In the genomic region with DNA sequence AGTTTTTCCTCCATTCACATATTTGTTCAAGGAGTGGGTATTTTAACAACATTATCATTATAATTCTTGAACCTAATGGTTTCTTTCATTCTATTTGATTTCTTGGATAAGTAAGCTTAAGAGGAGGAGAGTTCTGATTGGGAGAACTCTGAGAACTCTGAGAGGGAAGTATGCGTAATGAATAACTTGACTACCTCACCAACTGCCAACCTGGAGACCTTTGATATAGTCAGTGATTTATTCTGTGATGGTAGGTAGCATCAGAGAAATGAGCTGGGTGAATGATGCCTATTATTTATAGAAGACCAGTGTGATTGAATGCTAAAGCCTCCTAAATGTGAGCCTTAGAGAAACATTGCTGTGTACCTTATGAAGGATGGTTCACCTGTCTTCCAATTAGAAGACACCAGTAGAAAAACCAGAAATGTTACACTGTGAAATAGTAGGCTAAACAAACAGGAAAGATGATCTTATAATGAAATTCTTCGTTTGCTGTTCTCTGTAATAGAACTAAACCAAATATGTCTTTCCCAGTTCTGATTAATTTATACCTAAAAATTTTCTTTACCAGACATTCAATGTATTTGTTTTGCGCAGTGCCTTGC, we compare ENCODE assay signal across 12 cellular contexts.
A peak's percentile ranks its signal among the peaks of the same experiment; 100 is the strongest.
DNase-seq lines count a peak whose midpoint lies in the region; ATAC-seq and TF ChIP-seq lines count a peak whose summit lies in the region.
"Had no signal": no experiment of that assay in that cellular context is flagged by ENCODE, and none has a peak within 500 bp of the region (broad histone marks: within the 10 kb centered on the region; RNA-seq: fewer than 3 reads in every experiment).

No MANE protein-coding gene starts in this region.

- peak overlapping the region in 3 of 4 donors; percentile 3 to 91 (median 90) for H3K27ac ChIP-seq in tibial nerve
- no peak overlapping the region for H3K27ac ChIP-seq in testis
- H3K27ac ChIP-seq: BLaER1 had no signal

- peaks cover 58% of the 10 kb centered on the region for H3K4me1 Mint-ChIP-seq in activated CD8-positive, alpha-beta memory T cell treated with anti-CD3 and anti-CD28 coated beads, Interleukin-2, amount 10 ng/mL, durations not matched to agents 7 days and 5 days
- H3K4me1 Mint-ChIP-seq in activated CD8-positive, alpha-beta T cell treated with anti-CD3 and anti-CD28 coated beads for 36 hours (ENCODE audit: low read depth), result peaks cover 51% of the 10 kb centered on the region

- H3K9me3 Mint-ChIP-seq in activated CD8-positive, alpha-beta memory T cell treated with anti-CD3 and anti-CD28 coated beads, Interleukin-2, amount 10 ng/mL, durations not matched to agents 7 days and 5 days (ENCODE audit: low read depth), result no peaks in the 10 kb centered on the region
- no peaks in the 10 kb centered on the region for H3K9me3 Mint-ChIP-seq in activated CD8-positive, alpha-beta T cell treated with anti-CD3 and anti-CD28 coated beads for 36 hours

- POLR2A ChIA-PET in activated CD8-positive, alpha-beta T cell treated with anti-CD3 and anti-CD28 coated beads for 36 hours (lab: Charles Lee), result interaction anchor here (0.6 to 4.0 kb wide), 5 partner anchors 11 to 416 kb away, joined by 3 to 20 read pairs (median 3); no protein-coding TSS in a partner anchor

- H3K36me3 ChIP-seq in tibial nerve (peaks cover 0 to 4% (median 0%) of the 10 kb centered on the region in 3 donors), testis (ENCODE audit: low read depth, missing control alignments) (no peaks in the 10 kb centered on the region)
- H3K36me3 ChIP-seq: adrenal gland, BLaER1, sigmoid colon had no signal

- H3K4me3 Mint-ChIP-seq in activated CD8-positive, alpha-beta memory T cell treated with anti-CD3 and anti-CD28 coated beads, Interleukin-2, amount 10 ng/mL, durations not matched to agents 7 days and 5 days, result peak overlapping the region; percentile 94
- peak overlapping the region; percentile 90 for H3K4me3 Mint-ChIP-seq in activated CD8-positive, alpha-beta T cell treated with anti-CD3 and anti-CD28 coated beads for 36 hours

- peaks cover 29% of the 10 kb centered on the region for H3K36me3 Mint-ChIP-seq in activated CD8-positive, alpha-beta memory T cell treated with anti-CD3 and anti-CD28 coated beads, Interleukin-2, amount 10 ng/mL, durations not matched to agents 7 days and 5 days
- H3K36me3 Mint-ChIP-seq in activated CD8-positive, alpha-beta T cell treated with anti-CD3 and anti-CD28 coated beads for 36 hours (ENCODE audit: low read depth), result peaks cover 18% of the 10 kb centered on the region

- WGBS in tibial nerve, 2 donors, result 88 to 91% methylated on average over 3 of the region's 3 CpGs
- WGBS in testis, 2 donors, result 86 to 90% methylated on average over 3 of the region's 3 CpGs

- no peak for TF ChIP-seq CTCF in activated CD8-positive, alpha-beta T cell treated with anti-CD3 and anti-CD28 coated beads for 36 hours (IDR thresholded peaks at IDR 0.05)
- TF ChIP-seq CTCF in tibial nerve (IDR thresholded peaks at IDR 0.05), result no peak
- TF ChIP-seq CTCF in testis (IDR thresholded peaks at IDR 0.05), result no peak

- intact Hi-C loops in activated CD8-positive, alpha-beta T cell treated with anti-CD3 and anti-CD28 coated beads for 36 hours (cut with micrococcal nuclease), result loop anchor here (5.0 kb wide), 1 partner anchor 48 kb away; no protein-coding TSS in a partner anchor
- intact Hi-C loops in sciatic nerve (cut with DNase I) (no loop called here), testis (cut with DNase I; ENCODE audit: low total_unique reads) (no loop called here)

- H3K4me3 ChIP-seq in tibial nerve (peak overlapping the region in 1 of 4 donors; percentile 64), testis (no peak overlapping the region)
- H3K4me3 ChIP-seq: BLaER1 had no signal

- TF ChIP-seq EP300 in tibial nerve (IDR thresholded peaks at IDR 0.05), result no peak

- ATAC-seq in activated CD8-positive, alpha-beta memory T cell treated with anti-CD3 and anti-CD28 coated beads, Interleukin-2, amount 10 ng/mL, durations not matched to agents 7 days and 5 days, result no peak
- ATAC-seq in activated CD8-positive, alpha-beta T cell treated with anti-CD3 and anti-CD28 coated beads for 36 hours, result no peak
- ATAC-seq in sciatic nerve, result no peak

- CTCF ChIA-PET in activated CD8-positive, alpha-beta memory T cell treated with anti-CD3 and anti-CD28 coated beads, Interleukin-2, amount 10 ng/mL, durations not matched to agents 7 days and 5 days (lab: Charles Lee), result interaction anchor here (0.8 to 6.4 kb wide), 6 partner anchors 9 to 69 kb away, joined by 3 to 125 read pairs (median 4); no protein-coding TSS in a partner anchor
- CTCF ChIA-PET in activated CD8-positive, alpha-beta T cell treated with anti-CD3 and anti-CD28 coated beads for 36 hours (lab: Charles Lee), result interaction anchor here (1.6 to 7.8 kb wide), 7 partner anchors 9 to 70 kb away, joined by 3 to 136 read pairs (median 12); no protein-coding TSS in a partner anchor

- no peak for TF ChIP-seq POLR2A in tibial nerve (IDR thresholded peaks at IDR 0.05)
- TF ChIP-seq POLR2A in testis (IDR thresholded peaks at IDR 0.05), result no peak

- H3K27me3 Mint-ChIP-seq in activated CD8-positive, alpha-beta memory T cell treated with anti-CD3 and anti-CD28 coated beads, Interleukin-2, amount 10 ng/mL, durations not matched to agents 7 days and 5 days, result no peaks in the 10 kb centered on the region
- H3K27me3 Mint-ChIP-seq in activated CD8-positive, alpha-beta T cell treated with anti-CD3 and anti-CD28 coated beads for 36 hours, result no peaks in the 10 kb centered on the region

- H3K9me3 ChIP-seq in tibial nerve (no peaks in the 10 kb centered on the region), testis (no peaks in the 10 kb centered on the region)
- H3K9me3 ChIP-seq: adrenal gland, BLaER1, sigmoid colon had no signal

- no peak for DNase-seq in activated CD8-positive, alpha-beta memory T cell treated with anti-CD3 and anti-CD28 coated beads, Interleukin-2, amount 10 ng/mL, durations not matched to agents 7 days and 5 days
- DNase-seq in activated CD8-positive, alpha-beta memory T cell treated with anti-CD3 and anti-CD28 coated beads, Interleukin-2, amount 50 U/mL, for 4 hours, result no peak
- no peak for DNase-seq in activated CD8-positive, alpha-beta T cell treated with anti-CD3 and anti-CD28 coated beads for 36 hours
- DNase-seq in kidney tubule cell (ENCODE audit: low spot score), result peak; percentile 71
- no peak for DNase-seq in tibial nerve (ENCODE audit: low spot score in 2 of 2)
- no peak for DNase-seq in sciatic nerve (ENCODE audit: low spot score)
- DNase-seq in testis, result no peak
- DNase-seq in activated CD8-positive, alpha-beta memory T cell treated with anti-CD3 and anti-CD28 coated beads, Interleukin-2, amount 50 U/mL, for 48 hours, result no peak
- DNase-seq: adrenal gland, NCI-H1436, sigmoid colon had no signal

- peaks cover 0 to 69% (median 18%) of the 10 kb centered on the region in 4 donors for H3K4me1 ChIP-seq in tibial nerve
- H3K4me1 ChIP-seq in testis, result peaks cover 18% of the 10 kb centered on the region

- H3K27me3 ChIP-seq in tibial nerve, result peaks cover 0 to 15% of the 10 kb centered on the region in 2 donors
- H3K27me3 ChIP-seq in testis, result no peaks in the 10 kb centered on the region

- peak overlapping the region; percentile 96 for H3K27ac Mint-ChIP-seq in activated CD8-positive, alpha-beta memory T cell treated with anti-CD3 and anti-CD28 coated beads, Interleukin-2, amount 10 ng/mL, durations not matched to agents 7 days and 5 days
- peak overlapping the region; percentile 93 for H3K27ac Mint-ChIP-seq in activated CD8-positive, alpha-beta T cell treated with anti-CD3 and anti-CD28 coated beads for 36 hours

Comparison
In these comparisons a context has a peak if more than half of its experiments do, and no peak if none do; other contexts are left out.
1. H3K27ac ChIP-seq: peak in tibial nerve (3 of 4); none in testis (0 of 2).